ENCODE assay signal across 1 cellular context in the genomic region with DNA sequence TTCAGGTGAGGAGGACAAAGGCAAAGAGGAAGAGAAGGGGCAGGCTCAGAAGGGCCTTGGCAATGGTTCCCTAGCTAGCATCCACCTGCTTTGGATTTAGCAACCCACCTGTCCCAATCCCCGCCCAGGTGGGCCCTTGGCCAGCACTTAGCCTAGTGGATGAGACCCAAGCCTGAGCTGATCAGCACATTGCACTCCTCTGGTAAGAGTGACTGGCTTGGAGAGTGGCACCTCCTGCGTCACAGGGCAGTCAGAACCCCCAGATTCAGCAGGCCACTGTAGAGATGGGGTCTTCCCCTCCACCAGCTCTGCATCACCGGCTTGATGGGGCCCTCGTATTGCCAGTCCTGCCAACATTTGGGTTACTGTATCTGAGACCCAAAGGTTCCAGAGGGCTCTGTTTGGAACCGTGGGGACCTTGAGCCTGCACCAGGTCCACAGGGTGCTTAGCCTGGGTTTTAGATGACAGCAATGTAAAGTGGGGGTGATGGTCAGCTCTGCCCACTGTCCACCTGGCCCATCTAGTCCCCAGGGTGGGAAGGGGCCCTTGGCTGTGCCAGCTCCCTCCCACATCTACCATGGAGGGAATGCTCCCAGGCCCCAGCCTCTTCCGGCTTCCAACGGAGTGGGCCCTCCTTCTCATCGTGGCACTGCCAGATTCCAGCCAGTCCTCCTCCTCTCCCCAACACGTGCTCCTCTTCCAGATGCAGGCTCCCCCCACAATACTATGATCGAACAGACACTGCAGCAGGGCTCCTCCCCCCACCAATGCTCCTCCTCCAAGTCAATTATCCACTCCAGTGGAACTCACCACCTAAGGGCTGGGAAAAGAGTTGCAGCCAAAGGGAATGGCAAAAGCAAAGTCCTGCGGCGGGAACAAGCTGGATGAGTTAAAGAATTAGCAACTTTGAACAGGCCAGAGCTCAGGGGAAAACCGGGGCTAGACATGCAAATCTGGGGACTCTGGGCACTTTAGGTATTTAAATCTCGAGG.
TF ChIP-seq lines count a peak whose summit lies in the region.

No MANE protein-coding gene starts in this region.

TF ChIP-seq in GM23338, 12 proteins besides CTCF, POLR2A, EP300 and RAD21 (continued from another document):
- TF ChIP-seq, protein P1, sequence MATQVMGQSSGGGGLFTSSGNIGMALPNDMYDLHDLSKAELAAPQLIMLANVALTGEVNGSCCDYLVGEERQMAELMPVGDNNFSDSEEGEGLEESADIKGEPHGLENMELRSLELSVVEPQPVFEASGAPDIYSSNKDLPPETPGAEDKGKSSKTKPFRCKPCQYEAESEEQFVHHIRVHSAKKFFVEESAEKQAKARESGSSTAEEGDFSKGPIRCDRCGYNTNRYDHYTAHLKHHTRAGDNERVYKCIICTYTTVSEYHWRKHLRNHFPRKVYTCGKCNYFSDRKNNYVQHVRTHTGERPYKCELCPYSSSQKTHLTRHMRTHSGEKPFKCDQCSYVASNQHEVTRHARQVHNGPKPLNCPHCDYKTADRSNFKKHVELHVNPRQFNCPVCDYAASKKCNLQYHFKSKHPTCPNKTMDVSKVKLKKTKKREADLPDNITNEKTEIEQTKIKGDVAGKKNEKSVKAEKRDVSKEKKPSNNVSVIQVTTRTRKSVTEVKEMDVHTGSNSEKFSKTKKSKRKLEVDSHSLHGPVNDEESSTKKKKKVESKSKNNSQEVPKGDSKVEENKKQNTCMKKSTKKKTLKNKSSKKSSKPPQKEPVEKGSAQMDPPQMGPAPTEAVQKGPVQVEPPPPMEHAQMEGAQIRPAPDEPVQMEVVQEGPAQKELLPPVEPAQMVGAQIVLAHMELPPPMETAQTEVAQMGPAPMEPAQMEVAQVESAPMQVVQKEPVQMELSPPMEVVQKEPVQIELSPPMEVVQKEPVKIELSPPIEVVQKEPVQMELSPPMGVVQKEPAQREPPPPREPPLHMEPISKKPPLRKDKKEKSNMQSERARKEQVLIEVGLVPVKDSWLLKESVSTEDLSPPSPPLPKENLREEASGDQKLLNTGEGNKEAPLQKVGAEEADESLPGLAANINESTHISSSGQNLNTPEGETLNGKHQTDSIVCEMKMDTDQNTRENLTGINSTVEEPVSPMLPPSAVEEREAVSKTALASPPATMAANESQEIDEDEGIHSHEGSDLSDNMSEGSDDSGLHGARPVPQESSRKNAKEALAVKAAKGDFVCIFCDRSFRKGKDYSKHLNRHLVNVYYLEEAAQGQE (IDR thresholded peaks at IDR 0.05; ENCODE audit: unreplicated experiment), result no peak
- TF ChIP-seq, protein P2, sequence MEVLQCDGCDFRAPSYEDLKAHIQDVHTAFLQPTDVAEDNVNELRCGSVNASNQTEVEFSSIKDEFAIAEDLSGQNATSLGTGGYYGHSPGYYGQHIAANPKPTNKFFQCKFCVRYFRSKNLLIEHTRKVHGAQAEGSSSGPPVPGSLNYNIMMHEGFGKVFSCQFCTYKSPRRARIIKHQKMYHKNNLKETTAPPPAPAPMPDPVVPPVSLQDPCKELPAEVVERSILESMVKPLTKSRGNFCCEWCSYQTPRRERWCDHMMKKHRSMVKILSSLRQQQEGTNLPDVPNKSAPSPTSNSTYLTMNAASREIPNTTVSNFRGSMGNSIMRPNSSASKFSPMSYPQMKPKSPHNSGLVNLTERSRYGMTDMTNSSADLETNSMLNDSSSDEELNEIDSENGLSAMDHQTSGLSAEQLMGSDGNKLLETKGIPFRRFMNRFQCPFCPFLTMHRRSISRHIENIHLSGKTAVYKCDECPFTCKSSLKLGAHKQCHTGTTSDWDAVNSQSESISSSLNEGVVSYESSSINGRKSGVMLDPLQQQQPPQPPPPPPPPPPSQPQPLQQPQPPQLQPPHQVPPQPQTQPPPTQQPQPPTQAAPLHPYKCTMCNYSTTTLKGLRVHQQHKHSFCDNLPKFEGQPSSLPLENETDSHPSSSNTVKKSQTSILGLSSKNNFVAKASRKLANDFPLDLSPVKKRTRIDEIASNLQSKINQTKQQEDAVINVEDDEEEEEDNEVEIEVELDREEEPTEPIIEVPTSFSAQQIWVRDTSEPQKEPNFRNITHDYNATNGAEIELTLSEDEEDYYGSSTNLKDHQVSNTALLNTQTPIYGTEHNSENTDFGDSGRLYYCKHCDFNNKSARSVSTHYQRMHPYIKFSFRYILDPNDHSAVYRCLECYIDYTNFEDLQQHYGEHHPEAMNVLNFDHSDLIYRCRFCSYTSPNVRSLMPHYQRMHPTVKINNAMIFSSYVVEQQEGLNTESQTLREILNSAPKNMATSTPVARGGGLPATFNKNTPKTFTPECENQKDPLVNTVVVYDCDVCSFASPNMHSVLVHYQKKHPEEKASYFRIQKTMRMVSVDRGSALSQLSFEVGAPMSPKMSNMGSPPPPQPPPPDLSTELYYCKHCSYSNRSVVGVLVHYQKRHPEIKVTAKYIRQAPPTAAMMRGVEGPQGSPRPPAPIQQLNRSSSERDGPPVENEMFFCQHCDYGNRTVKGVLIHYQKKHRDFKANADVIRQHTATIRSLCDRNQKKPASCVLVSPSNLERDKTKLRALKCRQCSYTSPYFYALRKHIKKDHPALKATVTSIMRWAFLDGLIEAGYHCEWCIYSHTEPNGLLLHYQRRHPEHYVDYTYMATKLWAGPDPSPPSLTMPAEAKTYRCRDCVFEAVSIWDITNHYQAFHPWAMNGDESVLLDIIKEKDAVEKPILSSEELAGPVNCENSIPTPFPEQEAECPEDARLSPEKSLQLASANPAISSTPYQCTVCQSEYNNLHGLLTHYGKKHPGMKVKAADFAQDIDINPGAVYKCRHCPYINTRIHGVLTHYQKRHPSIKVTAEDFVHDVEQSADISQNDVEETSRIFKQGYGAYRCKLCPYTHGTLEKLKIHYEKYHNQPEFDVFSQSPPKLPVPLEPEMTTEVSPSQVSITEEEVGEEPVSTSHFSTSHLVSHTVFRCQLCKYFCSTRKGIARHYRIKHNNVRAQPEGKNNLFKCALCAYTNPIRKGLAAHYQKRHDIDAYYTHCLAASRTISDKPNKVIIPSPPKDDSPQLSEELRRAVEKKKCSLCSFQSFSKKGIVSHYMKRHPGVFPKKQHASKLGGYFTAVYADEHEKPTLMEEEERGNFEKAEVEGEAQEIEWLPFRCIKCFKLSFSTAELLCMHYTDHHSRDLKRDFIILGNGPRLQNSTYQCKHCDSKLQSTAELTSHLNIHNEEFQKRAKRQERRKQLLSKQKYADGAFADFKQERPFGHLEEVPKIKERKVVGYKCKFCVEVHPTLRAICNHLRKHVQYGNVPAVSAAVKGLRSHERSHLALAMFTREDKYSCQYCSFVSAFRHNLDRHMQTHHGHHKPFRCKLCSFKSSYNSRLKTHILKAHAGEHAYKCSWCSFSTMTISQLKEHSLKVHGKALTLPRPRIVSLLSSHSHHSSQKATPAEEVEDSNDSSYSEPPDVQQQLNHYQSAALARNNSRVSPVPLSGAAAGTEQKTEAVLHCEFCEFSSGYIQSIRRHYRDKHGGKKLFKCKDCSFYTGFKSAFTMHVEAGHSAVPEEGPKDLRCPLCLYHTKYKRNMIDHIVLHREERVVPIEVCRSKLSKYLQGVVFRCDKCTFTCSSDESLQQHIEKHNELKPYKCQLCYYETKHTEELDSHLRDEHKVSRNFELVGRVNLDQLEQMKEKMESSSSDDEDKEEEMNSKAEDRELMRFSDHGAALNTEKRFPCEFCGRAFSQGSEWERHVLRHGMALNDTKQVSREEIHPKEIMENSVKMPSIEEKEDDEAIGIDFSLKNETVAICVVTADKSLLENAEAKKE (CRISPR knock-in tag; IDR thresholded peaks at IDR 0.05), result no peak
- no peak for TF ChIP-seq EZH2phosphoT487 (IDR thresholded peaks at IDR 0.05; ENCODE audit: unreplicated experiment)
- no peak for TF ChIP-seq STAT1 (IDR thresholded peaks at IDR 0.05; ENCODE audit: unreplicated experiment)
- TF ChIP-seq JUNB (IDR thresholded peaks at IDR 0.05; ENCODE audit: unreplicated experiment), result no peak
- TF ChIP-seq, protein P3, sequence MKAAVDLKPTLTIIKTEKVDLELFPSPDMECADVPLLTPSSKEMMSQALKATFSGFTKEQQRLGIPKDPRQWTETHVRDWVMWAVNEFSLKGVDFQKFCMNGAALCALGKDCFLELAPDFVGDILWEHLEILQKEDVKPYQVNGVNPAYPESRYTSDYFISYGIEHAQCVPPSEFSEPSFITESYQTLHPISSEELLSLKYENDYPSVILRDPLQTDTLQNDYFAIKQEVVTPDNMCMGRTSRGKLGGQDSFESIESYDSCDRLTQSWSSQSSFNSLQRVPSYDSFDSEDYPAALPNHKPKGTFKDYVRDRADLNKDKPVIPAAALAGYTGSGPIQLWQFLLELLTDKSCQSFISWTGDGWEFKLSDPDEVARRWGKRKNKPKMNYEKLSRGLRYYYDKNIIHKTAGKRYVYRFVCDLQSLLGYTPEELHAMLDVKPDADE (IDR thresholded peaks at IDR 0.05), result no peak
- TF ChIP-seq NANOG (IDR thresholded peaks at IDR 0.05; ENCODE audit: borderline replicate concordance), result no peak
